In genomic region chr2:157783180-157783579, GRCh38 we compare ENCODE assay signal across 21 cellular contexts.
"Had no signal": no experiment of that assay in that cellular context is flagged by ENCODE, and none has a peak within 500 bp of the region (broad histone marks: within the 10 kb centered on the region; RNA-seq: fewer than 3 reads in every experiment).

No MANE protein-coding gene starts in this region.

- H3K9me3 ChIP-seq: mucosa of descending colon, SK-N-SH, tibial artery had no signal

- H3K4me3 ChIP-seq: mucosa of descending colon, tibial artery had no signal

- H3K27me3 Mint-ChIP-seq: activated naive CD8-positive, alpha-beta T cell treated with anti-CD3 and anti-CD28 coated beads, Interleukin-2, amount 10 ng/mL, durations not matched to agents 7 days and 5 days; naive B cell had no signal

- H3K27me3 ChIP-seq: foreskin keratinocyte, tibial artery had no signal

- H3K27ac ChIP-seq: foreskin keratinocyte had no signal

- ATAC-seq: activated T-cell treated with anti-CD3 and anti-CD28 coated beads, Interleukin-2, amount 50 U/mL, for 72 hours; mucosa of descending colon had no signal

- H3K27ac Mint-ChIP-seq: activated naive CD4-positive, alpha-beta T cell treated with anti-CD3 and anti-CD28 coated beads for 36 hours; activated naive CD8-positive, alpha-beta T cell treated with anti-CD3 and anti-CD28 coated beads, Interleukin-2, amount 10 ng/mL, durations not matched to agents 7 days and 5 days had no signal

- H3K4me1 Mint-ChIP-seq: naive B cell had no signal

- DNase-seq: activated CD4-positive, alpha-beta T cell treated with anti-CD3 and anti-CD28 coated beads, Interleukin-2, amount 50 U/mL, for 48 hours; activated CD8-positive, alpha-beta memory T cell treated with anti-CD3 and anti-CD28 coated beads, Interleukin-2, amount 50 U/mL, for 48 hours; activated effector memory CD4-positive, alpha-beta T cell treated with Interleukin-2 at 50 U/mL for 16 hours; activated naive CD4-positive, alpha-beta T cell treated with anti-CD3 and anti-CD28 coated beads for 36 hours; activated naive CD8-positive, alpha-beta T cell treated with anti-CD3 and anti-CD28 coated beads, Interleukin-2, amount 10 ng/mL, durations not matched to agents 7 days and 5 days; activated T-cell treated with anti-CD3 and anti-CD28 coated beads, Interleukin-2, amount 50 U/mL, for 72 hours; amniotic stem cell; cerebellar nuclear complex; foreskin keratinocyte; hippocampal formation; kidney glomerular epithelial cell; mesenchymal stem cell; mucosa of descending colon; naive B cell; nucleus accumbens; SK-N-SH; stimulated activated CD4-positive, alpha-beta T cell treated with anti-CD3 and anti-CD28 coated beads, Interleukin-4, amount 100 ng/mL, for 24 hours; stimulated activated naive CD4-positive, alpha-beta T cell treated with Interleukin-2 at 50 U/mL for 16 hours; tibial artery had no signal

- FAIRE-seq: bronchial epithelial cell, urothelium cell line had no signal

- H3K9me3 Mint-ChIP-seq: activated naive CD4-positive, alpha-beta T cell treated with anti-CD3 and anti-CD28 coated beads for 36 hours; activated naive CD8-positive, alpha-beta T cell treated with anti-CD3 and anti-CD28 coated beads, Interleukin-2, amount 10 ng/mL, durations not matched to agents 7 days and 5 days; activated T-cell treated with anti-CD3 and anti-CD28 coated beads, Interleukin-2, amount 50 U/mL, for 72 hours; naive B cell had no signal

- H3K4me3 Mint-ChIP-seq: activated naive CD4-positive, alpha-beta T cell treated with anti-CD3 and anti-CD28 coated beads for 36 hours; activated naive CD8-positive, alpha-beta T cell treated with anti-CD3 and anti-CD28 coated beads, Interleukin-2, amount 10 ng/mL, durations not matched to agents 7 days and 5 days; naive B cell had no signal
